8 cellular contexts compared by ENCODE assay signal in the genomic region with DNA sequence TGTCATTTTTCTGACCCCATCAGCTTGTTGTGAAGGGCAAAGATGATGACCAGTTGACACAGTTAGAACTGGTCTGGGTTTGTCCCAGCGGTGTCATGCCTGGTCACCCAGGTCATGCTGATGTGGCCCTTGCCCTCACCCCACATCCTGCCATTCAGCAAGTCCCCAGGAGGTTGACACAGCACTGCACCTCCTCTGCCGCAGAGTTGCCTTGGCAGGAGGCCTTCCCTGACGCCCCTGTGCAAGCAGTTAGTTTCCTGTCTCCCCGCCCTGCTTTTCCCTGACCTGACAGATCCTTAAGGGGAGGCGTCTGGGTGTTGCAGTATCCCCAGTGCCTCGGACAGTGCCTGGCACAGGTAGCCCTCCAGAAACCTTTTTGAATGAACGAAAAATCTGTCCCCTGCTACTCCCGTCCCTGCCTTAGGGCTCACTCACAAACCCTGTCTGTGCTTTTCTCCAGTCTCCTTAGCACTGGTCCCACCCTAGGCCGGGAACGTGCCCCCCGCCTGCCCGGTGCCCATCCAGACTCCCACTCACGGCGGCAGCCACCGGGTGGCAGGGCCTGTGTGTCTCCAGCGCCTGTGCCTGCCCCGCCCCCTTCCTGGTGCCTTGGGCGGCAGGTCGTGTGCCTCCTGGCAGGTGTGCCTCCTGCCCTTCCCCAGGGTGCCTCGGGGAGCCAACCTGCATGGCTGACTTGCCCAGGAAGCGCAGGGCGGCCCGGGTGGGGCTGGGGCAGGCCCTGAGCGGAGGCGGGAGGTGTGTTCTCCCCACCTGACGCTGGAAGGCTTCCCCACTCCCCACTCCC. TPM values are rescaled to one million over a fixed set of nuclear protein-coding genes. Genes with fewer than 3 reads are reported as not detected.
DNase-seq lines count a peak whose midpoint lies in the region; ATAC-seq and TF ChIP-seq lines count a peak whose summit lies in the region.

No MANE protein-coding gene starts in this region.

- H3K4me2 ChIP-seq in PC-3 (ENCODE audit: low read length), result peak overlapping the region; percentile 75

- peak overlapping the region; percentile 59 for H3K4me3 Mint-ChIP-seq in stimulated activated effector memory CD8-positive, alpha-beta T cell treated with anti-CD3 and anti-CD28 coated beads, Interleukin-12 subunit alpha, Interleukin-12 subunit beta, amount 100 ng/mL, for 72 hours

- peaks cover 31% of the 10 kb centered on the region for H3K4me1 ChIP-seq in PC-3 (ENCODE audit: insufficient read depth, low read length)
- peaks cover 9 to 27% of the 10 kb centered on the region in 2 donors for H3K4me1 ChIP-seq in esophagus (ENCODE audit: control insufficient read depth in 2 of 2, insufficient read depth in 2 of 2, low read length in 1 of 2)

- H3K9me3 ChIP-seq in PC-3 (ENCODE audit: low read length) (no peaks in the 10 kb centered on the region), esophagus (ENCODE audit: control insufficient read depth in 2 of 2, insufficient read depth in 1 of 2, low read depth in 1 of 2, low read length in 1 of 2) (no peaks in the 10 kb centered on the region)

- H3K36me3 ChIP-seq in PC-3 (ENCODE audit: low read depth, low read length) (no peaks in the 10 kb centered on the region), esophagus (ENCODE audit: control insufficient read depth in 2 of 2, insufficient read depth in 2 of 2, low read length in 1 of 2) (no peaks in the 10 kb centered on the region)

- H3K27me3 ChIP-seq in PC-3 (ENCODE audit: low read length) (no peaks in the 10 kb centered on the region), esophagus (ENCODE audit: control insufficient read depth in 1 of 2, insufficient read depth in 2 of 2, low read length in 2 of 2) (no peaks in the 10 kb centered on the region)

- peaks cover 10% of the 10 kb centered on the region for H3K36me3 Mint-ChIP-seq in stimulated activated effector memory CD8-positive, alpha-beta T cell treated with anti-CD3 and anti-CD28 coated beads, Interleukin-12 subunit alpha, Interleukin-12 subunit beta, amount 100 ng/mL, for 72 hours

- peak overlapping the region; percentile 22; the same call in 1 of the 2 replicates for H3K9ac ChIP-seq in PC-3 (ENCODE audit: low read length)

- TF ChIP-seq CTCF in PC-3 (conservative IDR thresholded peaks at IDR 0.05; ENCODE audit: low read depth, low read length), result 0 out of 2 replicates have a peak, but pooled peaks have one; percentile 11

- H3K27ac Mint-ChIP-seq in stimulated activated effector memory CD8-positive, alpha-beta T cell treated with anti-CD3 and anti-CD28 coated beads, Interleukin-12 subunit alpha, Interleukin-12 subunit beta, amount 100 ng/mL, for 72 hours, result peak overlapping the region; percentile 88

- CTCF ChIA-PET in PC-3 (lab: Charles Lee), result no interaction called here

- intact Hi-C loops in PC-3 (cut with micrococcal nuclease), result no loop called here

- H3K79me2 ChIP-seq in PC-3 (ENCODE audit: low read length), result peaks cover 80% of the 10 kb centered on the region

- H2AFZ ChIP-seq in PC-3 (ENCODE audit: low read length), result no peak overlapping the region

- POLR2A ChIA-PET in PC-3 (lab: Charles Lee; ENCODE audit: unreplicated experiment), result no interaction called here

- peaks cover 60% of the 10 kb centered on the region for H4K20me1 ChIP-seq in PC-3 (ENCODE audit: low read length)

- H3K9me2 ChIP-seq in PC-3 (replicated peaks; ENCODE audit: low read length), result no peaks in the 10 kb centered on the region

- H3K4me3 ChIP-seq in PC-3 (ENCODE audit: low read length) (peak overlapping the region; percentile 42; the same call in 1 of the 2 replicates), esophagus (ENCODE audit: low read depth in 1 of 2, low read length in 2 of 2) (no peak overlapping the region)

- H3K27ac ChIP-seq in PC-3 (ENCODE audit: low read length) (peak overlapping the region; percentile 67), esophagus (ENCODE audit: low read depth in 2 of 2, low read length in 1 of 2) (peak overlapping the region; percentile 8 to 37)

- peak; percentile 65 for ATAC-seq in PC-3
- ATAC-seq in stimulated activated effector memory CD8-positive, alpha-beta T cell treated with anti-CD3 and anti-CD28 coated beads, Interleukin-12 subunit alpha, Interleukin-12 subunit beta, amount 100 ng/mL, for 72 hours, result peak; percentile 84

- no peaks in the 10 kb centered on the region for H3K9me3 Mint-ChIP-seq in stimulated activated effector memory CD8-positive, alpha-beta T cell treated with anti-CD3 and anti-CD28 coated beads, Interleukin-12 subunit alpha, Interleukin-12 subunit beta, amount 100 ng/mL, for 72 hours

- H3F3A ChIP-seq in PC-3 (ENCODE audit: low read length, unreplicated experiment), result no peaks in the 10 kb centered on the region

- WGBS in esophagus, 2 donors, result 28 to 29% methylated on average over 25 to 26 of the region's 26 CpGs

- peak; percentile 48 for DNase-seq in NCI-H748 (lab: John Stamatoyannopoulos, UW; ENCODE audit: unreplicated experiment)
- DNase-seq in NCI-H748 treated with DMSO at 0.1 percent for 48 hours (lab: John Stamatoyannopoulos, UW), result no peak
- peak; percentile 69 for DNase-seq in PC-3
- DNase-seq in stimulated activated effector memory CD8-positive, alpha-beta T cell treated with anti-CD3 and anti-CD28 coated beads, Interleukin-12 subunit alpha, Interleukin-12 subunit beta, amount 100 ng/mL, for 72 hours (ENCODE audit: low spot score in 2 of 2), result peak in 1 of 2 donors; percentile 59
- DNase-seq in CD1c-positive myeloid dendritic cell (ENCODE audit: extremely low spot score), result no peak
- DNase-seq in Kasumi-1 (lab: John Stamatoyannopoulos, UW), result no peak
- no peak for DNase-seq in stimulated activated CD4-positive, alpha-beta T cell treated with anti-CD3 and anti-CD28 coated beads, Interleukin-4, amount 100 ng/mL, for 4 hours

- H3K4me1 Mint-ChIP-seq in stimulated activated effector memory CD8-positive, alpha-beta T cell treated with anti-CD3 and anti-CD28 coated beads, Interleukin-12 subunit alpha, Interleukin-12 subunit beta, amount 100 ng/mL, for 72 hours, result peaks cover 48% of the 10 kb centered on the region

- BruUV-seq in PC-3 (replicated peaks; lab: Mats Ljungman, UMichigan), result no TSS peak

RNA-seq across cellular contexts. Expression of gene SMOX, which starts 13.0 kb away (rescaled TPM):
- 59.3 and 82.4 TPM in 2 replicates for total RNA-seq in PC-3 (2014; rRNA removed)
- polyA plus RNA-seq in esophagus, result 1 to 10 TPM; 5.5 to 5.7 TPM

Comparison
In these comparisons a context has a peak if more than half of its experiments do, and no peak if none do; other contexts are left out.
1. DNase-seq: peak in NCI-H748 (single experiment) and PC-3 (single experiment); none in NCI-H748 treated with DMSO at 0.1 percent for 48 hours (single experiment), CD1c-positive myeloid dendritic cell (single experiment), Kasumi-1 (0 of 2) and stimulated activated CD4-positive, alpha-beta T cell treated with anti-CD3 and anti-CD28 coated beads, Interleukin-4, amount 100 ng/mL, for 4 hours (0 of 2).